Comparison of ENCODE assay signal across 2 cellular contexts in the genomic region with DNA sequence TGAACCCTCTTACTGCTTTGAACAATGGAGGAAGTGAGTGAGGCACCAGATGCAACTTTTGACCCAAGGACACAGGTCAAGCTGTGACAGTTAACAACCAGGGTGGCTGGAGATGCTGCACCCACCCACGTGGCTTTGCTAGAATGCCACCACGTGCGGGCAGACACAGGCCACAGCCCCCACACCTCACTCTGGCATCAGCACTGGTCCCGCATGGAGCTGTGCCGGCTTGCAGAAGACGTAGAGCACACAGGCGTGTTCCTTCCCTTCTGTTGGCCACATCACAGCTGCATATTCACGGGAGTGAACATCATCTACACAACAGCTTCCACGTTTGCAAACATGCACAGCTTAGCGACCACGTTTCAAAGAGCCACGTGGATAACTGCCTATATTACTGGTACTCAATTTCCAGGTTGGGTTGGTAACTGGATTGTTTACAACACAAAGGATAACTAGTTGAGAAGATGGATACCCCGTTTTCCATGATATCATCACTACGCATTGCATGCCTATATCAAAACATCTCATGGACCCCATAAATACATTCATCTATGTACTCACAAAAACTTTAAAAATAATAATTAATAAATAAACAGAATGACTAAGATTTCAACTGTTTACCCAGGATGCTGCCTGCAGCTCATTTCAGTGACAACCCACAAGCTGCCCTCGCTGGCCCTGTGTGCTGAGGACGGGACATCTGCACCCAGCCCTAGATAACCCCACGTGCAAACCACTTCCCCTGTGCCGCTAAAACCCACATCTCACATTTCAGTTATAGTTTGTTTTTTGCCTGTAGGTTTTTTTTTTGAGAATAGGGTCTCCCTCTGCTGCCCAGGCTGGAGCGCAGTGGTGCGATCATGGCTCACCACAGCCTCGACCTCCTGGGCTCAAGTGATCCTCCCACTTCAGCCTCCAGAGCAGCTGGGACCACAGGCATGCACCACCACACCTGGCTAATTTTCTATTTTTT.
TF ChIP-seq lines count a peak whose summit lies in the region.

No MANE protein-coding gene starts in this region.

TF ChIP-seq in GM23338, 12 proteins besides CTCF, POLR2A, EP300 and RAD21 (continued from another document):
- TF ChIP-seq JUNB (IDR thresholded peaks at IDR 0.05; ENCODE audit: unreplicated experiment), result no peak
- TF ChIP-seq STAT1 (IDR thresholded peaks at IDR 0.05; ENCODE audit: unreplicated experiment), result no peak
- TF ChIP-seq, protein P1, sequence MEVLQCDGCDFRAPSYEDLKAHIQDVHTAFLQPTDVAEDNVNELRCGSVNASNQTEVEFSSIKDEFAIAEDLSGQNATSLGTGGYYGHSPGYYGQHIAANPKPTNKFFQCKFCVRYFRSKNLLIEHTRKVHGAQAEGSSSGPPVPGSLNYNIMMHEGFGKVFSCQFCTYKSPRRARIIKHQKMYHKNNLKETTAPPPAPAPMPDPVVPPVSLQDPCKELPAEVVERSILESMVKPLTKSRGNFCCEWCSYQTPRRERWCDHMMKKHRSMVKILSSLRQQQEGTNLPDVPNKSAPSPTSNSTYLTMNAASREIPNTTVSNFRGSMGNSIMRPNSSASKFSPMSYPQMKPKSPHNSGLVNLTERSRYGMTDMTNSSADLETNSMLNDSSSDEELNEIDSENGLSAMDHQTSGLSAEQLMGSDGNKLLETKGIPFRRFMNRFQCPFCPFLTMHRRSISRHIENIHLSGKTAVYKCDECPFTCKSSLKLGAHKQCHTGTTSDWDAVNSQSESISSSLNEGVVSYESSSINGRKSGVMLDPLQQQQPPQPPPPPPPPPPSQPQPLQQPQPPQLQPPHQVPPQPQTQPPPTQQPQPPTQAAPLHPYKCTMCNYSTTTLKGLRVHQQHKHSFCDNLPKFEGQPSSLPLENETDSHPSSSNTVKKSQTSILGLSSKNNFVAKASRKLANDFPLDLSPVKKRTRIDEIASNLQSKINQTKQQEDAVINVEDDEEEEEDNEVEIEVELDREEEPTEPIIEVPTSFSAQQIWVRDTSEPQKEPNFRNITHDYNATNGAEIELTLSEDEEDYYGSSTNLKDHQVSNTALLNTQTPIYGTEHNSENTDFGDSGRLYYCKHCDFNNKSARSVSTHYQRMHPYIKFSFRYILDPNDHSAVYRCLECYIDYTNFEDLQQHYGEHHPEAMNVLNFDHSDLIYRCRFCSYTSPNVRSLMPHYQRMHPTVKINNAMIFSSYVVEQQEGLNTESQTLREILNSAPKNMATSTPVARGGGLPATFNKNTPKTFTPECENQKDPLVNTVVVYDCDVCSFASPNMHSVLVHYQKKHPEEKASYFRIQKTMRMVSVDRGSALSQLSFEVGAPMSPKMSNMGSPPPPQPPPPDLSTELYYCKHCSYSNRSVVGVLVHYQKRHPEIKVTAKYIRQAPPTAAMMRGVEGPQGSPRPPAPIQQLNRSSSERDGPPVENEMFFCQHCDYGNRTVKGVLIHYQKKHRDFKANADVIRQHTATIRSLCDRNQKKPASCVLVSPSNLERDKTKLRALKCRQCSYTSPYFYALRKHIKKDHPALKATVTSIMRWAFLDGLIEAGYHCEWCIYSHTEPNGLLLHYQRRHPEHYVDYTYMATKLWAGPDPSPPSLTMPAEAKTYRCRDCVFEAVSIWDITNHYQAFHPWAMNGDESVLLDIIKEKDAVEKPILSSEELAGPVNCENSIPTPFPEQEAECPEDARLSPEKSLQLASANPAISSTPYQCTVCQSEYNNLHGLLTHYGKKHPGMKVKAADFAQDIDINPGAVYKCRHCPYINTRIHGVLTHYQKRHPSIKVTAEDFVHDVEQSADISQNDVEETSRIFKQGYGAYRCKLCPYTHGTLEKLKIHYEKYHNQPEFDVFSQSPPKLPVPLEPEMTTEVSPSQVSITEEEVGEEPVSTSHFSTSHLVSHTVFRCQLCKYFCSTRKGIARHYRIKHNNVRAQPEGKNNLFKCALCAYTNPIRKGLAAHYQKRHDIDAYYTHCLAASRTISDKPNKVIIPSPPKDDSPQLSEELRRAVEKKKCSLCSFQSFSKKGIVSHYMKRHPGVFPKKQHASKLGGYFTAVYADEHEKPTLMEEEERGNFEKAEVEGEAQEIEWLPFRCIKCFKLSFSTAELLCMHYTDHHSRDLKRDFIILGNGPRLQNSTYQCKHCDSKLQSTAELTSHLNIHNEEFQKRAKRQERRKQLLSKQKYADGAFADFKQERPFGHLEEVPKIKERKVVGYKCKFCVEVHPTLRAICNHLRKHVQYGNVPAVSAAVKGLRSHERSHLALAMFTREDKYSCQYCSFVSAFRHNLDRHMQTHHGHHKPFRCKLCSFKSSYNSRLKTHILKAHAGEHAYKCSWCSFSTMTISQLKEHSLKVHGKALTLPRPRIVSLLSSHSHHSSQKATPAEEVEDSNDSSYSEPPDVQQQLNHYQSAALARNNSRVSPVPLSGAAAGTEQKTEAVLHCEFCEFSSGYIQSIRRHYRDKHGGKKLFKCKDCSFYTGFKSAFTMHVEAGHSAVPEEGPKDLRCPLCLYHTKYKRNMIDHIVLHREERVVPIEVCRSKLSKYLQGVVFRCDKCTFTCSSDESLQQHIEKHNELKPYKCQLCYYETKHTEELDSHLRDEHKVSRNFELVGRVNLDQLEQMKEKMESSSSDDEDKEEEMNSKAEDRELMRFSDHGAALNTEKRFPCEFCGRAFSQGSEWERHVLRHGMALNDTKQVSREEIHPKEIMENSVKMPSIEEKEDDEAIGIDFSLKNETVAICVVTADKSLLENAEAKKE (CRISPR knock-in tag; IDR thresholded peaks at IDR 0.05), result no peak
- no peak for TF ChIP-seq EZH2phosphoT487 (IDR thresholded peaks at IDR 0.05; ENCODE audit: unreplicated experiment)

TF ChIP-seq in K562, 482 proteins besides CTCF, POLR2A, EP300 and RAD21 (continued from another document and continues in another):
- TF ChIP-seq, protein P2, sequence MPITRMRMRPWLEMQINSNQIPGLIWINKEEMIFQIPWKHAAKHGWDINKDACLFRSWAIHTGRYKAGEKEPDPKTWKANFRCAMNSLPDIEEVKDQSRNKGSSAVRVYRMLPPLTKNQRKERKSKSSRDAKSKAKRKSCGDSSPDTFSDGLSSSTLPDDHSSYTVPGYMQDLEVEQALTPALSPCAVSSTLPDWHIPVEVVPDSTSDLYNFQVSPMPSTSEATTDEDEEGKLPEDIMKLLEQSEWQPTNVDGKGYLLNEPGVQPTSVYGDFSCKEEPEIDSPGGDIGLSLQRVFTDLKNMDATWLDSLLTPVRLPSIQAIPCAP (CRISPR knock-in tag; IDR thresholded peaks at IDR 0.05; ENCODE audit: borderline replicate concordance), result no peak
- TF ChIP-seq ZNF431 (CRISPR knock-in tag; IDR thresholded peaks at IDR 0.05), result no peak
- no peak for TF ChIP-seq ZFP36 (IDR thresholded peaks at IDR 0.05; ENCODE audit: low read depth, low read length, partially characterized antibody)
- TF ChIP-seq, protein P3, sequence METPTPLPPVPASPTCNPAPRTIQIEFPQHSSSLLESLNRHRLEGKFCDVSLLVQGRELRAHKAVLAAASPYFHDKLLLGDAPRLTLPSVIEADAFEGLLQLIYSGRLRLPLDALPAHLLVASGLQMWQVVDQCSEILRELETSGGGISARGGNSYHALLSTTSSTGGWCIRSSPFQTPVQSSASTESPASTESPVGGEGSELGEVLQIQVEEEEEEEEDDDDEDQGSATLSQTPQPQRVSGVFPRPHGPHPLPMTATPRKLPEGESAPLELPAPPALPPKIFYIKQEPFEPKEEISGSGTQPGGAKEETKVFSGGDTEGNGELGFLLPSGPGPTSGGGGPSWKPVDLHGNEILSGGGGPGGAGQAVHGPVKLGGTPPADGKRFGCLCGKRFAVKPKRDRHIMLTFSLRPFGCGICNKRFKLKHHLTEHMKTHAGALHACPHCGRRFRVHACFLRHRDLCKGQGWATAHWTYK (CRISPR knock-in tag; IDR thresholded peaks at IDR 0.05), result 0 out of 2 replicates have a peak, but pooled peaks have one; percentile 48
- no peak for TF ChIP-seq PCBP1 (IDR thresholded peaks at IDR 0.05; ENCODE audit: low read depth, low read length, poor library complexity, severe bottlenecking)
- TF ChIP-seq CEBPG (CRISPR knock-in tag; IDR thresholded peaks at IDR 0.05), result no peak
- no peak for TF ChIP-seq CEBPG (tag; conservative IDR thresholded peaks at IDR 0.05 in 1 of 2, IDR thresholded peaks at IDR 0.05 in 1 of 2)
- TF ChIP-seq, protein P4, sequence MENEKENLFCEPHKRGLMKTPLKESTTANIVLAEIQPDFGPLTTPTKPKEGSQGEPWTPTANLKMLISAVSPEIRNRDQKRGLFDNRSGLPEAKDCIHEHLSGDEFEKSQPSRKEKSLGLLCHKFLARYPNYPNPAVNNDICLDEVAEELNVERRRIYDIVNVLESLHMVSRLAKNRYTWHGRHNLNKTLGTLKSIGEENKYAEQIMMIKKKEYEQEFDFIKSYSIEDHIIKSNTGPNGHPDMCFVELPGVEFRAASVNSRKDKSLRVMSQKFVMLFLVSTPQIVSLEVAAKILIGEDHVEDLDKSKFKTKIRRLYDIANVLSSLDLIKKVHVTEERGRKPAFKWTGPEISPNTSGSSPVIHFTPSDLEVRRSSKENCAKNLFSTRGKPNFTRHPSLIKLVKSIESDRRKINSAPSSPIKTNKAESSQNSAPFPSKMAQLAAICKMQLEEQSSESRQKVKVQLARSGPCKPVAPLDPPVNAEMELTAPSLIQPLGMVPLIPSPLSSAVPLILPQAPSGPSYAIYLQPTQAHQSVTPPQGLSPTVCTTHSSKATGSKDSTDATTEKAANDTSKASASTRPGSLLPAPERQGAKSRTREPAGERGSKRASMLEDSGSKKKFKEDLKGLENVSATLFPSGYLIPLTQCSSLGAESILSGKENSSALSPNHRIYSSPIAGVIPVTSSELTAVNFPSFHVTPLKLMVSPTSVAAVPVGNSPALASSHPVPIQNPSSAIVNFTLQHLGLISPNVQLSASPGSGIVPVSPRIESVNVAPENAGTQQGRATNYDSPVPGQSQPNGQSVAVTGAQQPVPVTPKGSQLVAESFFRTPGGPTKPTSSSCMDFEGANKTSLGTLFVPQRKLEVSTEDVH (IDR thresholded peaks at IDR 0.05; ENCODE audit: low read depth, partially characterized antibody), result no peak
- no peak for TF ChIP-seq ZNF347 (CRISPR knock-in tag; IDR thresholded peaks at IDR 0.05; ENCODE audit: low read depth)
- peak; percentile 34; the same call in 1 of the 2 replicates for TF ChIP-seq POLR2G (IDR thresholded peaks at IDR 0.05; ENCODE audit: low read depth, low read length)
- TF ChIP-seq HDAC6 (IDR thresholded peaks at IDR 0.05; ENCODE audit: low read depth, low read length), result no peak
- TF ChIP-seq HEY1 (CRISPR knock-in tag; IDR thresholded peaks at IDR 0.05; ENCODE audit: borderline replicate concordance), result no peak
- no peak for TF ChIP-seq NFXL1 (CRISPR knock-in tag; IDR thresholded peaks at IDR 0.05)
- TF ChIP-seq NELFE (IDR thresholded peaks at IDR 0.05; ENCODE audit: insufficient read depth, insufficient read length), result no peak
- no peak for TF ChIP-seq ZC3H4 (CRISPR knock-in tag; IDR thresholded peaks at IDR 0.05; ENCODE audit: borderline replicate concordance)
- no peak for TF ChIP-seq TCFL5 (CRISPR knock-in tag; conservative IDR thresholded peaks at IDR 0.05)
- TF ChIP-seq SPI1 (IDR thresholded peaks at IDR 0.05; ENCODE audit: borderline replicate concordance, low read depth, low read length), result peak; percentile 33; the same call in 1 of the 2 replicates
- no peak for TF ChIP-seq JUN (IDR thresholded peaks at IDR 0.05; ENCODE audit: borderline replicate concordance, low read depth, low read length)
- TF ChIP-seq JUN (CRISPR knock-in tag; IDR thresholded peaks at IDR 0.05; ENCODE audit: borderline replicate concordance), result no peak
- no peak for TF ChIP-seq PML (IDR thresholded peaks at IDR 0.05; ENCODE audit: low read length)
- TF ChIP-seq RBM22 (IDR thresholded peaks at IDR 0.05; ENCODE audit: low read depth, low read length, poor library complexity, severe bottlenecking), result peak; percentile 77
- TF ChIP-seq HDAC2 (IDR thresholded peaks at IDR 0.05), result no peak
- TF ChIP-seq CBX1 (IDR thresholded peaks at IDR 0.05; ENCODE audit: low read depth), result no peak
- no peak for TF ChIP-seq ZNF316 (IDR thresholded peaks at IDR 0.05)
- TF ChIP-seq MYC (IDR thresholded peaks at IDR 0.05; ENCODE audit: low read depth, low read length), result no peak
- TF ChIP-seq MYC (CRISPR knock-in tag; IDR thresholded peaks at IDR 0.05; ENCODE audit: borderline replicate concordance, low read depth), result no peak
- no peak for TF ChIP-seq ZNF239 (CRISPR knock-in tag; IDR thresholded peaks at IDR 0.05)
- TF ChIP-seq, protein P5, sequence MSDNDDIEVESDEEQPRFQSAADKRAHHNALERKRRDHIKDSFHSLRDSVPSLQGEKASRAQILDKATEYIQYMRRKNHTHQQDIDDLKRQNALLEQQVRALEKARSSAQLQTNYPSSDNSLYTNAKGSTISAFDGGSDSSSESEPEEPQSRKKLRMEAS (CRISPR knock-in tag; IDR thresholded peaks at IDR 0.05), result peak; percentile 22; the same call in 1 of the 2 replicates
- TF ChIP-seq, protein P6, sequence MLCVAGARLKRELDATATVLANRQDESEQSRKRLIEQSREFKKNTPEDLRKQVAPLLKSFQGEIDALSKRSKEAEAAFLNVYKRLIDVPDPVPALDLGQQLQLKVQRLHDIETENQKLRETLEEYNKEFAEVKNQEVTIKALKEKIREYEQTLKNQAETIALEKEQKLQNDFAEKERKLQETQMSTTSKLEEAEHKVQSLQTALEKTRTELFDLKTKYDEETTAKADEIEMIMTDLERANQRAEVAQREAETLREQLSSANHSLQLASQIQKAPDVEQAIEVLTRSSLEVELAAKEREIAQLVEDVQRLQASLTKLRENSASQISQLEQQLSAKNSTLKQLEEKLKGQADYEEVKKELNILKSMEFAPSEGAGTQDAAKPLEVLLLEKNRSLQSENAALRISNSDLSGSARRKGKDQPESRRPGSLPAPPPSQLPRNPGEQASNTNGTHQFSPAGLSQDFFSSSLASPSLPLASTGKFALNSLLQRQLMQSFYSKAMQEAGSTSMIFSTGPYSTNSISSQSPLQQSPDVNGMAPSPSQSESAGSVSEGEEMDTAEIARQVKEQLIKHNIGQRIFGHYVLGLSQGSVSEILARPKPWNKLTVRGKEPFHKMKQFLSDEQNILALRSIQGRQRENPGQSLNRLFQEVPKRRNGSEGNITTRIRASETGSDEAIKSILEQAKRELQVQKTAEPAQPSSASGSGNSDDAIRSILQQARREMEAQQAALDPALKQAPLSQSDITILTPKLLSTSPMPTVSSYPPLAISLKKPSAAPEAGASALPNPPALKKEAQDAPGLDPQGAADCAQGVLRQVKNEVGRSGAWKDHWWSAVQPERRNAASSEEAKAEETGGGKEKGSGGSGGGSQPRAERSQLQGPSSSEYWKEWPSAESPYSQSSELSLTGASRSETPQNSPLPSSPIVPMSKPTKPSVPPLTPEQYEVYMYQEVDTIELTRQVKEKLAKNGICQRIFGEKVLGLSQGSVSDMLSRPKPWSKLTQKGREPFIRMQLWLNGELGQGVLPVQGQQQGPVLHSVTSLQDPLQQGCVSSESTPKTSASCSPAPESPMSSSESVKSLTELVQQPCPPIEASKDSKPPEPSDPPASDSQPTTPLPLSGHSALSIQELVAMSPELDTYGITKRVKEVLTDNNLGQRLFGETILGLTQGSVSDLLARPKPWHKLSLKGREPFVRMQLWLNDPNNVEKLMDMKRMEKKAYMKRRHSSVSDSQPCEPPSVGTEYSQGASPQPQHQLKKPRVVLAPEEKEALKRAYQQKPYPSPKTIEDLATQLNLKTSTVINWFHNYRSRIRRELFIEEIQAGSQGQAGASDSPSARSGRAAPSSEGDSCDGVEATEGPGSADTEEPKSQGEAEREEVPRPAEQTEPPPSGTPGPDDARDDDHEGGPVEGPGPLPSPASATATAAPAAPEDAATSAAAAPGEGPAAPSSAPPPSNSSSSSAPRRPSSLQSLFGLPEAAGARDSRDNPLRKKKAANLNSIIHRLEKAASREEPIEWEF (CRISPR knock-in tag; IDR thresholded peaks at IDR 0.05), result no peak
- TF ChIP-seq, protein P7, sequence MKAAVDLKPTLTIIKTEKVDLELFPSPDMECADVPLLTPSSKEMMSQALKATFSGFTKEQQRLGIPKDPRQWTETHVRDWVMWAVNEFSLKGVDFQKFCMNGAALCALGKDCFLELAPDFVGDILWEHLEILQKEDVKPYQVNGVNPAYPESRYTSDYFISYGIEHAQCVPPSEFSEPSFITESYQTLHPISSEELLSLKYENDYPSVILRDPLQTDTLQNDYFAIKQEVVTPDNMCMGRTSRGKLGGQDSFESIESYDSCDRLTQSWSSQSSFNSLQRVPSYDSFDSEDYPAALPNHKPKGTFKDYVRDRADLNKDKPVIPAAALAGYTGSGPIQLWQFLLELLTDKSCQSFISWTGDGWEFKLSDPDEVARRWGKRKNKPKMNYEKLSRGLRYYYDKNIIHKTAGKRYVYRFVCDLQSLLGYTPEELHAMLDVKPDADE (conservative IDR thresholded peaks at IDR 0.05; ENCODE audit: control insufficient read depth, low read depth, low read length), result no peak
